Comparison of ENCODE assay signal across 2 cellular contexts in the genomic region with DNA sequence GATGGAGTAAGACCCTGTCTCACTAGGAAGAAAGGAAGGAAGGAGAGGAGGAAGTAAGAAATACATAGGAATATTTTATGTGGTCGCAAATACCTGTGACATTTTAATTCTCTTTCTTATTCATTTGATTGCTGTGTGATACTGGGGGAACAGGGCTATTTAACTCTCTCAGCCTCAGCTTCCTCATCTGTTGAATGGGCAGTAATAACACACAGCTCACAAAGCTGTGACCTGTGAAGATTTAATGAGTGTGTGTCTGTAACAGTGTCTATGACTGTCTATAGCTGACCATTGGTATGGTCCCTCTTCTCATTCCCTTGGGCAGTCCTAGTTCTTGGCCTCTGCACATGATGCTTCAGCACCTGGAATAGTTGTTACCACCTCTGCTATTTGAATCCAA.
TF ChIP-seq lines count a peak whose summit lies in the region.

No MANE protein-coding gene starts in this region.

TF ChIP-seq in HEK293, 187 proteins besides CTCF, POLR2A, EP300 and RAD21:
- TF ChIP-seq ZNF660 (tag by site-specific recombination; IDR thresholded peaks at IDR 0.05): peak; percentile 64; the same call in 1 of the 2 replicates
- no peak for TF ChIP-seq ZNF654 (tag by site-specific recombination; IDR thresholded peaks at IDR 0.05; ENCODE audit: low read depth)

TF ChIP-seq in K562, 482 proteins besides CTCF, POLR2A, EP300 and RAD21:
- no peak for TF ChIP-seq ZFX (CRISPR knock-in tag; IDR thresholded peaks at IDR 0.05)
- no peak for TF ChIP-seq IRF1 (CRISPR knock-in tag; IDR thresholded peaks at IDR 0.05; ENCODE audit: borderline replicate concordance)
- peak; percentile 87 for TF ChIP-seq RBM25 (IDR thresholded peaks at IDR 0.05; ENCODE audit: low read depth, low read length, severe bottlenecking)
- no peak for TF ChIP-seq LEF1 (IDR thresholded peaks at IDR 0.05)
- TF ChIP-seq TBL1XR1 (IDR thresholded peaks at IDR 0.05; ENCODE audit: low read length in 2 of 2): no peak
- peak; percentile 82 for TF ChIP-seq BCOR (IDR thresholded peaks at IDR 0.05)
- TF ChIP-seq ZFP1 (CRISPR knock-in tag; IDR thresholded peaks at IDR 0.05): no peak
- no peak for TF ChIP-seq HMG20A (CRISPR knock-in tag; conservative IDR thresholded peaks at IDR 0.05)
- TF ChIP-seq RCOR1 (IDR thresholded peaks at IDR 0.05; ENCODE audit: borderline replicate concordance in 1 of 2, low read depth in 2 of 2, low read length in 2 of 2): 0 out of 4 replicates have a peak, but pooled peaks of 1 of the 2 experiments have one; percentile 21
- no peak for TF ChIP-seq ZNF263 (CRISPR knock-in tag; IDR thresholded peaks at IDR 0.05; ENCODE audit: borderline replicate concordance)
- TF ChIP-seq, protein P1, sequence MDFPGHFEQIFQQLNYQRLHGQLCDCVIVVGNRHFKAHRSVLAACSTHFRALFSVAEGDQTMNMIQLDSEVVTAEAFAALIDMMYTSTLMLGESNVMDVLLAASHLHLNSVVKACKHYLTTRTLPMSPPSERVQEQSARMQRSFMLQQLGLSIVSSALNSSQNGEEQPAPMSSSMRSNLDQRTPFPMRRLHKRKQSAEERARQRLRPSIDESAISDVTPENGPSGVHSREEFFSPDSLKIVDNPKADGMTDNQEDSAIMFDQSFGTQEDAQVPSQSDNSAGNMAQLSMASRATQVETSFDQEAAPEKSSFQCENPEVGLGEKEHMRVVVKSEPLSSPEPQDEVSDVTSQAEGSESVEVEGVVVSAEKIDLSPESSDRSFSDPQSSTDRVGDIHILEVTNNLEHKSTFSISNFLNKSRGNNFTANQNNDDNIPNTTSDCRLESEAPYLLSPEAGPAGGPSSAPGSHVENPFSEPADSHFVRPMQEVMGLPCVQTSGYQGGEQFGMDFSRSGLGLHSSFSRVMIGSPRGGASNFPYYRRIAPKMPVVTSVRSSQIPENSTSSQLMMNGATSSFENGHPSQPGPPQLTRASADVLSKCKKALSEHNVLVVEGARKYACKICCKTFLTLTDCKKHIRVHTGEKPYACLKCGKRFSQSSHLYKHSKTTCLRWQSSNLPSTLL (IDR thresholded peaks at IDR 0.05): no peak
- TF ChIP-seq, protein P2, sequence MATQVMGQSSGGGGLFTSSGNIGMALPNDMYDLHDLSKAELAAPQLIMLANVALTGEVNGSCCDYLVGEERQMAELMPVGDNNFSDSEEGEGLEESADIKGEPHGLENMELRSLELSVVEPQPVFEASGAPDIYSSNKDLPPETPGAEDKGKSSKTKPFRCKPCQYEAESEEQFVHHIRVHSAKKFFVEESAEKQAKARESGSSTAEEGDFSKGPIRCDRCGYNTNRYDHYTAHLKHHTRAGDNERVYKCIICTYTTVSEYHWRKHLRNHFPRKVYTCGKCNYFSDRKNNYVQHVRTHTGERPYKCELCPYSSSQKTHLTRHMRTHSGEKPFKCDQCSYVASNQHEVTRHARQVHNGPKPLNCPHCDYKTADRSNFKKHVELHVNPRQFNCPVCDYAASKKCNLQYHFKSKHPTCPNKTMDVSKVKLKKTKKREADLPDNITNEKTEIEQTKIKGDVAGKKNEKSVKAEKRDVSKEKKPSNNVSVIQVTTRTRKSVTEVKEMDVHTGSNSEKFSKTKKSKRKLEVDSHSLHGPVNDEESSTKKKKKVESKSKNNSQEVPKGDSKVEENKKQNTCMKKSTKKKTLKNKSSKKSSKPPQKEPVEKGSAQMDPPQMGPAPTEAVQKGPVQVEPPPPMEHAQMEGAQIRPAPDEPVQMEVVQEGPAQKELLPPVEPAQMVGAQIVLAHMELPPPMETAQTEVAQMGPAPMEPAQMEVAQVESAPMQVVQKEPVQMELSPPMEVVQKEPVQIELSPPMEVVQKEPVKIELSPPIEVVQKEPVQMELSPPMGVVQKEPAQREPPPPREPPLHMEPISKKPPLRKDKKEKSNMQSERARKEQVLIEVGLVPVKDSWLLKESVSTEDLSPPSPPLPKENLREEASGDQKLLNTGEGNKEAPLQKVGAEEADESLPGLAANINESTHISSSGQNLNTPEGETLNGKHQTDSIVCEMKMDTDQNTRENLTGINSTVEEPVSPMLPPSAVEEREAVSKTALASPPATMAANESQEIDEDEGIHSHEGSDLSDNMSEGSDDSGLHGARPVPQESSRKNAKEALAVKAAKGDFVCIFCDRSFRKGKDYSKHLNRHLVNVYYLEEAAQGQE (CRISPR knock-in tag; IDR thresholded peaks at IDR 0.05; ENCODE audit: low read depth): no peak
- TF ChIP-seq ADNP (tag; IDR thresholded peaks at IDR 0.05): peak; percentile 53; the same call in 1 of the 2 replicates
- TF ChIP-seq KDM1A (IDR thresholded peaks at IDR 0.05): peak in 1 of 2 experiments; percentile 49; a peak in 1 of 4 replicates
- TF ChIP-seq ZNF444 (CRISPR knock-in tag; IDR thresholded peaks at IDR 0.05): no peak
